13 cellular contexts compared by ENCODE assay signal in genomic region chr7:73909051-73909941, GRCh38. TPM values are rescaled to one million over a fixed set of nuclear protein-coding genes. Genes with fewer than 3 reads are reported as not detected.
DNase-seq lines count a peak whose midpoint lies in the region; ATAC-seq lines count a peak whose summit lies in the region.
"Had no signal": no experiment of that assay in that cellular context is flagged by ENCODE, and none has a peak within 500 bp of the region (broad histone marks: within the 10 kb centered on the region; RNA-seq: fewer than 3 reads in every experiment).

No MANE protein-coding gene starts in this region.

- ATAC-seq in left cardiac atrium (peak; percentile 44 to 85), GM19023 (IDR thresholded peaks at IDR 0.05; ENCODE audit: unreplicated experiment) (no peak), GM21447 (IDR thresholded peaks at IDR 0.05; ENCODE audit: unreplicated experiment) (no peak), HG02798 (IDR thresholded peaks at IDR 0.05; ENCODE audit: poor library complexity, unreplicated experiment) (no peak)
- ATAC-seq in stimulated activated effector memory CD8-positive, alpha-beta T cell treated with anti-CD3 and anti-CD28 coated beads, Interleukin-12 subunit alpha, Interleukin-12 subunit beta, amount 100 ng/mL, for 72 hours, result peak; percentile 17

- DNase-seq in KBM-7 (peak; percentile 88), SK-MEL-5 (ENCODE audit: low read depth, low spot score) (peak; percentile 38), left cardiac atrium (no peak)
- DNase-seq in stimulated activated effector memory CD8-positive, alpha-beta T cell treated with anti-CD3 and anti-CD28 coated beads, Interleukin-12 subunit alpha, Interleukin-12 subunit beta, amount 100 ng/mL, for 72 hours (ENCODE audit: low spot score in 2 of 2), result no peak
- DNase-seq: activated CD4-positive, alpha-beta T cell treated with anti-CD3 and anti-CD28 coated beads for 4 hours; SHP77 had no signal

- H3K36me3 Mint-ChIP-seq in stimulated activated effector memory CD8-positive, alpha-beta T cell treated with anti-CD3 and anti-CD28 coated beads, Interleukin-12 subunit alpha, Interleukin-12 subunit beta, amount 100 ng/mL, for 72 hours, result no peaks in the 10 kb centered on the region

- H3K27ac Mint-ChIP-seq in stimulated activated effector memory CD8-positive, alpha-beta T cell treated with anti-CD3 and anti-CD28 coated beads, Interleukin-12 subunit alpha, Interleukin-12 subunit beta, amount 100 ng/mL, for 72 hours, result no peak overlapping the region
- H3K27ac Mint-ChIP-seq: stimulated activated naive CD8-positive, alpha-beta T cell treated with anti-CD3 and anti-CD28 coated beads, Interleukin-15, Interleukin-2, amounts not matched to agents 100 ng/mL and 50 ng/mL, for 24 hours had no signal

- H3K4me3 Mint-ChIP-seq in stimulated activated effector memory CD8-positive, alpha-beta T cell treated with anti-CD3 and anti-CD28 coated beads, Interleukin-12 subunit alpha, Interleukin-12 subunit beta, amount 100 ng/mL, for 72 hours, result no peak overlapping the region
- H3K4me3 Mint-ChIP-seq: central memory CD8-positive, alpha-beta T cell; stimulated activated naive CD8-positive, alpha-beta T cell treated with anti-CD3 and anti-CD28 coated beads, Interleukin-15, Interleukin-2, amounts not matched to agents 100 ng/mL and 50 ng/mL, for 24 hours had no signal

- intact Hi-C loops in left cardiac atrium (cut with DNase I), result no loop called here

- in situ Hi-C loops in KBM-7 (cut with MboI; ENCODE audit: low pct_unique_long_range_greater_than_20kb, low sequenced_read_pairs) (no loop called here), SK-MEL-5 (cut with HindIII; ENCODE audit: low pct_unique_long_range_greater_than_20kb, low sequenced_read_pairs) (no loop called here)

- H3K4me1 Mint-ChIP-seq in stimulated activated effector memory CD8-positive, alpha-beta T cell treated with anti-CD3 and anti-CD28 coated beads, Interleukin-12 subunit alpha, Interleukin-12 subunit beta, amount 100 ng/mL, for 72 hours, result no peaks in the 10 kb centered on the region
- H3K4me1 Mint-ChIP-seq: central memory CD8-positive, alpha-beta T cell had no signal

- no peaks in the 10 kb centered on the region for H3K9me3 Mint-ChIP-seq in stimulated activated effector memory CD8-positive, alpha-beta T cell treated with anti-CD3 and anti-CD28 coated beads, Interleukin-12 subunit alpha, Interleukin-12 subunit beta, amount 100 ng/mL, for 72 hours
- H3K9me3 Mint-ChIP-seq: central memory CD8-positive, alpha-beta T cell; stimulated activated naive CD8-positive, alpha-beta T cell treated with anti-CD3 and anti-CD28 coated beads, Interleukin-15, Interleukin-2, amounts not matched to agents 100 ng/mL and 50 ng/mL, for 24 hours had no signal

RNA-seq across cellular contexts. Expression of gene TMEM270, which starts 48.3 kb away (rescaled TPM):
- total RNA-seq in SK-MEL-5 (2014; rRNA removed; shearing (Covaris generic)), result not detected in 2 replicates
- not detected in 2 replicates for polyA plus RNA-seq in SK-MEL-5 (2015; cell fraction: cytosol; rRNA removed)
- polyA plus RNA-seq in SK-MEL-5 (2015; cell fraction: nucleus; rRNA removed), result not detected in 2 replicates
- not detected for total RNA-seq in left cardiac atrium
- total RNA-seq: esophagus muscularis mucosa had no signal
- polyA plus RNA-seq: keratinocyte had no signal

Comparison
In these comparisons a context has a peak if more than half of its experiments do, and no peak if none do; other contexts are left out.
1. DNase-seq: peak in KBM-7 (single experiment) and SK-MEL-5 (single experiment); none in left cardiac atrium (single experiment) and stimulated activated effector memory CD8-positive, alpha-beta T cell treated with anti-CD3 and anti-CD28 coated beads, Interleukin-12 subunit alpha, Interleukin-12 subunit beta, amount 100 ng/mL, for 72 hours (0 of 2).
2. ATAC-seq: peak in left cardiac atrium (2 of 2) and stimulated activated effector memory CD8-positive, alpha-beta T cell treated with anti-CD3 and anti-CD28 coated beads, Interleukin-12 subunit alpha, Interleukin-12 subunit beta, amount 100 ng/mL, for 72 hours (single experiment); none in GM19023 (single experiment), GM21447 (single experiment) and HG02798 (single experiment).